ENCODE assay signal across 10 cellular contexts in genomic region chr3:63921741-63922482, GRCh38. TPM values are rescaled to one million over a fixed set of nuclear protein-coding genes. Genes with fewer than 3 reads are reported as not detected.
DNase-seq lines count a peak whose midpoint lies in the region; ATAC-seq and TF ChIP-seq lines count a peak whose summit lies in the region.
"Had no signal": no experiment of that assay in that cellular context is flagged by ENCODE, and none has a peak within 500 bp of the region (broad histone marks: within the 10 kb centered on the region; RNA-seq: fewer than 3 reads in every experiment).

No MANE protein-coding gene starts in this region.

- peak overlapping the region; percentile 84 to 92 (median 89) for H3K27ac Mint-ChIP-seq in CD14-positive monocyte

- H3K27me3 Mint-ChIP-seq in CD14-positive monocyte (ENCODE audit: low read depth in 3 of 3) = no peaks in the 10 kb centered on the region

- H3K9me3 Mint-ChIP-seq in CD14-positive monocyte = no peaks in the 10 kb centered on the region

- peak; percentile 82 for ATAC-seq in GM19395 (IDR thresholded peaks at IDR 0.05; ENCODE audit: unreplicated experiment)
- ATAC-seq in HG03066 (IDR thresholded peaks at IDR 0.05; ENCODE audit: low read depth, unreplicated experiment) = peak; percentile 85

- H3K36me3 Mint-ChIP-seq in CD14-positive monocyte = peaks cover 44 to 63% of the 10 kb centered on the region in 2 donors

- TF ChIP-seq CTCF in CD14-positive monocyte (IDR thresholded peaks at IDR 0.05) = no peak

- DNase-seq in CD14-positive monocyte (ENCODE audit: low spot score) (no peak), SKM-1 (lab: John Stamatoyannopoulos, UW; ENCODE audit: unreplicated experiment) (peak; percentile 81), NCI-H2196 treated with DMSO at 0.1 percent for 48 hours (lab: John Stamatoyannopoulos, UW; ENCODE audit: unreplicated experiment) (no peak), GM03348 (ENCODE audit: low spot score) (no peak), NCI-H2107 treated with DMSO at 0.1 percent for 48 hours (lab: John Stamatoyannopoulos, UW; ENCODE audit: unreplicated experiment) (no peak), NCI-H1048 (lab: John Stamatoyannopoulos, UW) (no peak)
- DNase-seq: activated CD4-positive, CD25-positive, alpha-beta regulatory T cell treated with anti-CD3 and anti-CD28 coated beads, Interleukin-2, amount 50 U/mL, for 72 hours; stimulated activated CD4-positive, alpha-beta T cell treated with anti-CD3 and anti-CD28 coated beads, Interleukin-2, amount 100 ng/mL, for 48 hours had no signal

- intact Hi-C loops in CD14-positive monocyte (cut with micrococcal nuclease) = no loop called here

- H3K4me1 Mint-ChIP-seq in CD14-positive monocyte = peaks cover 68% of the 10 kb centered on the region

- H3K4me3 Mint-ChIP-seq in CD14-positive monocyte = peak overlapping the region; percentile 25 to 43

RNA-seq across cellular contexts. Expression of gene SCAANT1, which starts 9.7 kb away (rescaled TPM):
- not detected for polyA plus RNA-seq in CD14-positive monocyte

RNA-seq across cellular contexts. Expression of gene ATXN7, which starts 58.2 kb away (rescaled TPM):
- 1 to 10 TPM; 2.7 to 3.2 TPM for polyA plus RNA-seq in CD14-positive monocyte

RNA-seq across cellular contexts. Expression of gene THOC7, which starts 58.3 kb away (rescaled TPM):
- 10 to 100 TPM; 70.1 to 74.8 TPM for polyA plus RNA-seq in CD14-positive monocyte
